ENCODE assay signal across 8 cellular contexts in genomic region chr2:111883661-111884591, GRCh38. TPM values are rescaled to one million over a fixed set of nuclear protein-coding genes. Genes with fewer than 3 reads are reported as not detected.
DNase-seq lines count a peak whose midpoint lies in the region; ATAC-seq and TF ChIP-seq lines count a peak whose summit lies in the region.

A gene with protein sequence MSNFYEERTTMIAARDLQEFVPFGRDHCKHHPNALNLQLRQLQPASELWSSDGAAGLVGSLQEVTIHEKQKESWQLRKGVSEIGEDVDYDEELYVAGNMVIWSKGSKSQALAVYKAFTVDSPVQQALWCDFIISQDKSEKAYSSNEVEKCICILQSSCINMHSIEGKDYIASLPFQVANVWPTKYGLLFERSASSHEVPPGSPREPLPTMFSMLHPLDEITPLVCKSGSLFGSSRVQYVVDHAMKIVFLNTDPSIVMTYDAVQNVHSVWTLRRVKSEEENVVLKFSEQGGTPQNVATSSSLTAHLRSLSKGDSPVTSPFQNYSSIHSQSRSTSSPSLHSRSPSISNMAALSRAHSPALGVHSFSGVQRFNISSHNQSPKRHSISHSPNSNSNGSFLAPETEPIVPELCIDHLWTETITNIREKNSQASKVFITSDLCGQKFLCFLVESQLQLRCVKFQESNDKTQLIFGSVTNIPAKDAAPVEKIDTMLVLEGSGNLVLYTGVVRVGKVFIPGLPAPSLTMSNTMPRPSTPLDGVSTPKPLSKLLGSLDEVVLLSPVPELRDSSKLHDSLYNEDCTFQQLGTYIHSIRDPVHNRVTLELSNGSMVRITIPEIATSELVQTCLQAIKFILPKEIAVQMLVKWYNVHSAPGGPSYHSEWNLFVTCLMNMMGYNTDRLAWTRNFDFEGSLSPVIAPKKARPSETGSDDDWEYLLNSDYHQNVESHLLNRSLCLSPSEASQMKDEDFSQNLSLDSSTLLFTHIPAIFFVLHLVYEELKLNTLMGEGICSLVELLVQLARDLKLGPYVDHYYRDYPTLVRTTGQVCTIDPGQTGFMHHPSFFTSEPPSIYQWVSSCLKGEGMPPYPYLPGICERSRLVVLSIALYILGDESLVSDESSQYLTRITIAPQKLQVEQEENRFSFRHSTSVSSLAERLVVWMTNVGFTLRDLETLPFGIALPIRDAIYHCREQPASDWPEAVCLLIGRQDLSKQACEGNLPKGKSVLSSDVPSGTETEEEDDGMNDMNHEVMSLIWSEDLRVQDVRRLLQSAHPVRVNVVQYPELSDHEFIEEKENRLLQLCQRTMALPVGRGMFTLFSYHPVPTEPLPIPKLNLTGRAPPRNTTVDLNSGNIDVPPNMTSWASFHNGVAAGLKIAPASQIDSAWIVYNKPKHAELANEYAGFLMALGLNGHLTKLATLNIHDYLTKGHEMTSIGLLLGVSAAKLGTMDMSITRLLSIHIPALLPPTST (N-terminal part only) (minus strand): TSS chr2:111884193. CDS start chr2:111880825, 3,368 bp downstream.

- H3K27ac ChIP-seq in C4-2B: peak within 1 kb of the TSS; percentile 96
- peak within 1 kb of the TSS in 58 of 59 donors; percentile 1 to 91 (median 74) for H3K27ac ChIP-seq in dorsolateral prefrontal cortex

- intact Hi-C loops in dorsolateral prefrontal cortex (cut with DNase I): loop anchor here in 1 of 2 donors (10.0 kb wide), 1 partner anchor 371 kb away; the partner anchor contains the start of gene ZC3H8
- intact Hi-C loops in lower leg skin (cut with DNase I; ENCODE audit: low total_unique reads): no loop called here

- H3K27me3 ChIP-seq in dorsolateral prefrontal cortex: no peaks in the 10 kb centered on the region

- ATAC-seq in GM19324 (IDR thresholded peaks at IDR 0.05; ENCODE audit: low FRiP score, unreplicated experiment): peak; percentile 89
- peak; percentile 78 for ATAC-seq in HG03457 (IDR thresholded peaks at IDR 0.05; ENCODE audit: unreplicated experiment)

- TF ChIP-seq POLR2A in lower leg skin (IDR thresholded peaks at IDR 0.05): no peak

- peak within 1 kb of the TSS; percentile 66 to 100 (median 94) for H3K4me3 ChIP-seq in dorsolateral prefrontal cortex
- H3K4me3 ChIP-seq in lower leg skin (ENCODE audit: low read depth, poor library complexity, severe bottlenecking): peak within 1 kb of the TSS; percentile 97

- WGBS in lower leg skin, 2 donors: 0% methylated on average over 44 to 73 of the region's 73 CpGs

- no peak; the same call in 1 of the 2 replicates for TF ChIP-seq CTCF in C4-2B (conservative IDR thresholded peaks at IDR 0.05)
- peak in 27 of 56 donors; percentile 4 to 48 (median 17) for TF ChIP-seq CTCF in dorsolateral prefrontal cortex (IDR thresholded peaks at IDR 0.05 in 54 of 56, conservative IDR thresholded peaks at IDR 0.05 in 2 of 56; ENCODE audit: low read depth in 1 of 56, partially characterized antibody in 56 of 56)
- no peak for TF ChIP-seq CTCF in lower leg skin (IDR thresholded peaks at IDR 0.05)

- DNase-seq in NCI-H69 (lab: John Stamatoyannopoulos, UW): peak; percentile 88
- peak; percentile 82 for DNase-seq in activated CD4-positive, alpha-beta T cell treated with anti-CD3 and anti-CD28 coated beads, Interleukin-2, amount 50 U/mL, for 4 hours
- DNase-seq in dorsolateral prefrontal cortex: peak; percentile 76 to 91 (median 86)
- DNase-seq in lower leg skin (ENCODE audit: low spot score in 2 of 2): peak; percentile 74 to 95
- peak; percentile 85 to 87 for DNase-seq in stimulated activated CD4-positive, alpha-beta T cell treated with anti-CD3 and anti-CD28 coated beads, Interleukin-4, amount 100 ng/mL, for 4 hours

RNA-seq across cellular contexts. Expression of the gene that starts here (rescaled TPM):
- 10 to 100 TPM; 31.1 to 65.0 (median 45.8) TPM for total RNA-seq in dorsolateral prefrontal cortex
- 10 to 100 TPM; 35.8 to 48.2 (median 42.7) TPM for total RNA-seq in lower leg skin

Comparison
In these comparisons a context has a peak if more than half of its experiments do, and no peak if none do; other contexts are left out.
1. Peak in every context shown above with its lines: DNase-seq, ATAC-seq, H3K4me3 ChIP-seq and H3K27ac ChIP-seq.